Comparison of ENCODE assay signal across 9 cellular contexts in genomic region chr20:38842558-38842981, GRCh38. TPM values are rescaled to one million over a fixed set of nuclear protein-coding genes. Genes with fewer than 3 reads are reported as not detected.
A peak's percentile ranks its signal among the peaks of the same experiment; 100 is the strongest.
DNase-seq lines count a peak whose midpoint lies in the region; ATAC-seq and TF ChIP-seq lines count a peak whose summit lies in the region.
"Had no signal": no experiment of that assay in that cellular context is flagged by ENCODE, and none has a peak within 500 bp of the region (broad histone marks: within the 10 kb centered on the region; RNA-seq: fewer than 3 reads in every experiment).

No MANE protein-coding gene starts in this region.

- CTCF ChIA-PET in WTC11 (lab: Charles Lee), result interaction anchor here (0.7 to 1.5 kb wide), 2 partner anchors 18 to 51 kb away, joined by 4 to 6 read pairs; no protein-coding TSS in a partner anchor

- H2BK15ac ChIP-seq in H9 (ENCODE audit: low read depth, low read length), result no peak overlapping the region

- no peak overlapping the region for H2AK5ac ChIP-seq in H9 (ENCODE audit: insufficient read length, low read length)

- H2BK20ac ChIP-seq in H9 (ENCODE audit: low read depth, low read length, poor library complexity, severe bottlenecking), result no peak overlapping the region

- H3K4me3 Mint-ChIP-seq in WTC11 (no peak overlapping the region), immature natural killer cell (peak overlapping the region; percentile 68 to 77 (median 70)), H9 (no peak overlapping the region; a peak in 1 of 5 replicates)

- no peak for TF ChIP-seq CTCF in WTC11 (IDR thresholded peaks at IDR 0.05)
- TF ChIP-seq CTCF in H9 (conservative IDR thresholded peaks at IDR 0.05), result no peak

- POLR2A ChIA-PET in WTC11 (lab: Charles Lee), result no interaction called here

- H4K91ac ChIP-seq in H9 (ENCODE audit: insufficient read length, low read depth, low read length), result no peak overlapping the region

- H2BK120ac ChIP-seq in H9 (ENCODE audit: low read depth, low read length, poor library complexity, severe bottlenecking), result no peak overlapping the region

- no peak overlapping the region for H3K18ac ChIP-seq in H9 (ENCODE audit: insufficient read length, low read depth, low read length)

- H3K9me3 ChIP-seq in H9 (ENCODE audit: control insufficient read depth, low read depth, low read length) (no peaks in the 10 kb centered on the region), right cardiac atrium (ENCODE audit: control insufficient read depth, low read length) (no peaks in the 10 kb centered on the region)

- no peak overlapping the region for H3K56ac ChIP-seq in H9 (ENCODE audit: insufficient read length, low read depth, low read length)

- no peaks in the 10 kb centered on the region for H3K27me3 ChIP-seq in H9 (ENCODE audit: insufficient read depth, low read length)
- no peaks in the 10 kb centered on the region for H3K27me3 ChIP-seq in right cardiac atrium (ENCODE audit: control insufficient read depth, insufficient read depth)

- intact Hi-C loops in right cardiac atrium (cut with DNase I), result no loop called here

- H3K4ac ChIP-seq in H9 (ENCODE audit: low read depth, low read length), result no peak overlapping the region

- peak; percentile 84 for ATAC-seq in HG03066 (IDR thresholded peaks at IDR 0.05; ENCODE audit: low read depth, unreplicated experiment)
- ATAC-seq in WTC11, result peak; percentile 43; the same call in 1 of the 2 replicates
- no peak for ATAC-seq in right cardiac atrium

- no peaks in the 10 kb centered on the region for H3K23me2 ChIP-seq in H9 (ENCODE audit: insufficient read length, low read depth, low read length, poor library complexity, severe bottlenecking)

- H4K20me1 ChIP-seq in H9 (ENCODE audit: control insufficient read depth, insufficient read depth, insufficient read length), result no peaks in the 10 kb centered on the region

- H4K8ac ChIP-seq in H9 (replicated peaks; ENCODE audit: insufficient read length, low read depth, low read length), result no peak overlapping the region

- H3K27ac ChIP-seq in H9 (ENCODE audit: insufficient read length, low read depth, low read length), result no peak overlapping the region
- H3K27ac ChIP-seq in right cardiac atrium (ENCODE audit: low read length), result no peak overlapping the region

- no peak overlapping the region for H3K9ac ChIP-seq in H9 (ENCODE audit: extremely low read depth, insufficient read length, low read length)

- H3K4me3 ChIP-seq in right cardiac atrium (ENCODE audit: low read length), result no peak overlapping the region

- H3K79me2 ChIP-seq in H9 (ENCODE audit: insufficient read depth, low read length), result no peaks in the 10 kb centered on the region

- 100% methylated on average over 1 of the region's 1 CpG for WGBS in H9 (ENCODE audit: extremely low coverage, insufficient read length, low lambda C conversion rate)
- WGBS in right cardiac atrium, result 49% methylated on average over 1 of the region's 1 CpG

- no peak overlapping the region for H2AFZ ChIP-seq in H9 (ENCODE audit: low read length)

- H3K14ac ChIP-seq in H9 (ENCODE audit: insufficient read depth, low read length), result no peak overlapping the region

- H3K4me1 Mint-ChIP-seq in WTC11, result peaks cover 25% of the 10 kb centered on the region
- H3K4me1 Mint-ChIP-seq in immature natural killer cell, result peaks cover 71 to 85% of the 10 kb centered on the region in 2 donors
- H3K4me1 Mint-ChIP-seq in H9, result peaks cover 17 to 23% of the 10 kb centered on the region in 2 experiments

- no peaks in the 10 kb centered on the region for H3K27me3 Mint-ChIP-seq in WTC11 (ENCODE audit: low read depth)
- peaks cover 8 to 19% (median 17%) of the 10 kb centered on the region in 3 donors for H3K27me3 Mint-ChIP-seq in immature natural killer cell (ENCODE audit: low read depth in 3 of 3)
- H3K27me3 Mint-ChIP-seq in H9 (ENCODE audit: low read depth), result no peaks in the 10 kb centered on the region

- H3K4me1 ChIP-seq in H9 (ENCODE audit: insufficient read depth, low read length) (no peaks in the 10 kb centered on the region), right cardiac atrium (ENCODE audit: control insufficient read depth, insufficient read depth, low read length) (no peaks in the 10 kb centered on the region)

- no peaks in the 10 kb centered on the region for H3K79me1 ChIP-seq in H9 (ENCODE audit: insufficient read depth, low read depth, low read length, poor library complexity, severe bottlenecking)

- H2BK5ac ChIP-seq in H9 (ENCODE audit: insufficient read length, low read length), result no peak overlapping the region

- no peak overlapping the region for H2BK12ac ChIP-seq in H9 (ENCODE audit: insufficient read length, low read depth, low read length)

- no peak overlapping the region for H3T11ph ChIP-seq in H9 (ENCODE audit: low read length)

- H3K27ac Mint-ChIP-seq in WTC11 (peak overlapping the region; percentile 45; the same call in 1 of the 2 replicates), immature natural killer cell (peak overlapping the region; percentile 95 to 99 (median 96)), H9 (no peak overlapping the region)

- no peak overlapping the region for H4K5ac ChIP-seq in H9 (ENCODE audit: insufficient read length, low read depth, low read length)

- DNase-seq in GM19238 (ENCODE audit: insufficient read length, low spot score) (peak; percentile 83), WTC11 (ENCODE audit: low spot score) (no peak), immature natural killer cell (peak in 2 of 3 donors; percentile 31), NCI-H1092 treated with DMSO at 0.1 percent for 48 hours (lab: John Stamatoyannopoulos, UW) (no peak), NCI-H82 treated with DMSO at 0.1 percent for 48 hours (lab: John Stamatoyannopoulos, UW; ENCODE audit: unreplicated experiment) (no peak), H9 (no peak), right cardiac atrium (no peak)

- no peak overlapping the region for H3K4me2 ChIP-seq in H9 (ENCODE audit: insufficient read depth, insufficient read length, low read length)

- H3K36me3 Mint-ChIP-seq in WTC11, result no peaks in the 10 kb centered on the region
- peaks cover 0 to 17% (median 4%) of the 10 kb centered on the region in 3 donors for H3K36me3 Mint-ChIP-seq in immature natural killer cell
- no peaks in the 10 kb centered on the region; a peak in 2 of 7 replicates for H3K36me3 Mint-ChIP-seq in H9 (ENCODE audit: insufficient read depth in 1 of 3, low read depth in 3 of 3)

- H3K9me3 Mint-ChIP-seq in WTC11 (no peaks in the 10 kb centered on the region), immature natural killer cell (no peaks in the 10 kb centered on the region), H9 (no peaks in the 10 kb centered on the region)

- H3K23ac ChIP-seq in H9 (ENCODE audit: insufficient read length, low read depth, low read length), result no peak overlapping the region

TF ChIP-seq in WTC11, 78 proteins besides CTCF, POLR2A, EP300 and RAD21:
- no peak for TF ChIP-seq SP1 (CRISPR knock-in tag; conservative IDR thresholded peaks at IDR 0.05)
- TF ChIP-seq EMX1 (CRISPR knock-in tag; IDR thresholded peaks at IDR 0.05), result no peak
- TF ChIP-seq, protein P1, sequence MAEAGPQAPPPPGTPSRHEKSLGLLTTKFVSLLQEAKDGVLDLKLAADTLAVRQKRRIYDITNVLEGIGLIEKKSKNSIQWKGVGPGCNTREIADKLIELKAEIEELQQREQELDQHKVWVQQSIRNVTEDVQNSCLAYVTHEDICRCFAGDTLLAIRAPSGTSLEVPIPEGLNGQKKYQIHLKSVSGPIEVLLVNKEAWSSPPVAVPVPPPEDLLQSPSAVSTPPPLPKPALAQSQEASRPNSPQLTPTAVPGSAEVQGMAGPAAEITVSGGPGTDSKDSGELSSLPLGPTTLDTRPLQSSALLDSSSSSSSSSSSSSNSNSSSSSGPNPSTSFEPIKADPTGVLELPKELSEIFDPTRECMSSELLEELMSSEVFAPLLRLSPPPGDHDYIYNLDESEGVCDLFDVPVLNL (CRISPR knock-in tag; IDR thresholded peaks at IDR 0.05; ENCODE audit: borderline replicate concordance, low read depth), result no peak
- no peak for TF ChIP-seq GABPB1 (CRISPR knock-in tag; IDR thresholded peaks at IDR 0.05)
- no peak for TF ChIP-seq SMAD3 (CRISPR knock-in tag; IDR thresholded peaks at IDR 0.05; ENCODE audit: borderline replicate concordance)
- no peak for TF ChIP-seq USF2 (CRISPR knock-in tag; IDR thresholded peaks at IDR 0.05)
- TF ChIP-seq PRRX2 (CRISPR knock-in tag; IDR thresholded peaks at IDR 0.05), result no peak
- TF ChIP-seq, protein P2, sequence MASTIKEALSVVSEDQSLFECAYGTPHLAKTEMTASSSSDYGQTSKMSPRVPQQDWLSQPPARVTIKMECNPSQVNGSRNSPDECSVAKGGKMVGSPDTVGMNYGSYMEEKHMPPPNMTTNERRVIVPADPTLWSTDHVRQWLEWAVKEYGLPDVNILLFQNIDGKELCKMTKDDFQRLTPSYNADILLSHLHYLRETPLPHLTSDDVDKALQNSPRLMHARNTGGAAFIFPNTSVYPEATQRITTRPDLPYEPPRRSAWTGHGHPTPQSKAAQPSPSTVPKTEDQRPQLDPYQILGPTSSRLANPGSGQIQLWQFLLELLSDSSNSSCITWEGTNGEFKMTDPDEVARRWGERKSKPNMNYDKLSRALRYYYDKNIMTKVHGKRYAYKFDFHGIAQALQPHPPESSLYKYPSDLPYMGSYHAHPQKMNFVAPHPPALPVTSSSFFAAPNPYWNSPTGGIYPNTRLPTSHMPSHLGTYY (CRISPR knock-in tag; IDR thresholded peaks at IDR 0.05), result no peak
- TF ChIP-seq CBFB (CRISPR knock-in tag; IDR thresholded peaks at IDR 0.05; ENCODE audit: low read depth), result no peak
- no peak for TF ChIP-seq ZNF416 (CRISPR knock-in tag; IDR thresholded peaks at IDR 0.05)
- TF ChIP-seq, protein P3, sequence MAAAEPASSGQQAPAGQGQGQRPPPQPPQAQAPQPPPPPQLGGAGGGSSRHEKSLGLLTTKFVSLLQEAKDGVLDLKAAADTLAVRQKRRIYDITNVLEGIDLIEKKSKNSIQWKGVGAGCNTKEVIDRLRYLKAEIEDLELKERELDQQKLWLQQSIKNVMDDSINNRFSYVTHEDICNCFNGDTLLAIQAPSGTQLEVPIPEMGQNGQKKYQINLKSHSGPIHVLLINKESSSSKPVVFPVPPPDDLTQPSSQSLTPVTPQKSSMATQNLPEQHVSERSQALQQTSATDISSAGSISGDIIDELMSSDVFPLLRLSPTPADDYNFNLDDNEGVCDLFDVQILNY (CRISPR knock-in tag; IDR thresholded peaks at IDR 0.05), result no peak
- TF ChIP-seq FOXK1 (CRISPR knock-in tag; IDR thresholded peaks at IDR 0.05), result no peak

RNA-seq across cellular contexts. Expression of gene PPP1R16B, which starts 37.1 kb away (rescaled TPM):
- total RNA-seq in WTC11 (2021) (8.1 to 12.0 TPM (median 8.2 TPM) in 3 replicates), H9 (2021) (8.2 TPM in 2 replicates), right cardiac atrium (1 to 10 TPM; 5.1 to 9.1 (median 7.0) TPM)
- polyA plus RNA-seq in immature natural killer cell (10 to 100 TPM; 23.6 to 42.8 (median 24.9) TPM), right cardiac atrium (4.9 TPM)
- total RNA-seq: fibroblast of villous mesenchyme had no signal

Comparison
In these comparisons a context has a peak if more than half of its experiments do, and no peak if none do; other contexts are left out.
1. DNase-seq: peak in GM19238 (single experiment) and immature natural killer cell (2 of 3); none in WTC11 (single experiment), NCI-H1092 treated with DMSO at 0.1 percent for 48 hours (single experiment), NCI-H82 treated with DMSO at 0.1 percent for 48 hours (single experiment), H9 (single experiment) and right cardiac atrium (0 of 3).
2. ATAC-seq: peak in HG03066 (single experiment) and WTC11 (single experiment); none in right cardiac atrium (0 of 2).
3. H3K27ac Mint-ChIP-seq: peak in WTC11 (single experiment) and immature natural killer cell (6 of 6); none in H9 (0 of 3).
4. H3K4me3 Mint-ChIP-seq: peak in immature natural killer cell (5 of 5); none in WTC11 (single experiment) and H9 (0 of 2).